ENCODE assay signal across 8 cellular contexts in genomic region chr12:75658826-75659823, GRCh38.
DNase-seq lines count a peak whose midpoint lies in the region; ATAC-seq, FAIRE-seq and TF ChIP-seq lines count a peak whose summit lies in the region.

No MANE protein-coding gene starts in this region.

- no peaks in the 10 kb centered on the region for H3K27me3 ChIP-seq in SJCRH30
- H3K27me3 ChIP-seq in uterus = no peaks in the 10 kb centered on the region
- H3K27me3 ChIP-seq in small intestine (ENCODE audit: control insufficient read depth in 2 of 2, insufficient read depth in 2 of 2, low read length in 2 of 2) = no peaks in the 10 kb centered on the region

- H3K9me3 ChIP-seq in SJCRH30 (replicated peaks) = no peaks in the 10 kb centered on the region
- H3K9me3 ChIP-seq in uterus = no peaks in the 10 kb centered on the region
- no peaks in the 10 kb centered on the region for H3K9me3 ChIP-seq in small intestine (ENCODE audit: control insufficient read depth, low read depth)

- TF ChIP-seq POLR2A in uterus (IDR thresholded peaks at IDR 0.05) = no peak

- TF ChIP-seq CTCF in fibroblast of mammary gland (conservative IDR thresholded peaks at IDR 0.05; ENCODE audit: control insufficient read depth, insufficient read depth, low read depth, low read length) = no peak
- no peak for TF ChIP-seq CTCF in uterus (IDR thresholded peaks at IDR 0.05)

- ATAC-seq in left ventricle myocardium superior = no peak

- 68 to 79% (median 68%) methylated on average over 10 of the region's 10 CpGs for WGBS in small intestine, 3 donors

- DNase-seq in stimulated activated CD4-positive, alpha-beta T cell treated with anti-CD3 and anti-CD28 coated beads, Interleukin-15, amount 100 ng/mL, for 24 hours = peak; percentile 35
- DNase-seq in stimulated activated CD4-positive, alpha-beta T cell treated with anti-CD3 and anti-CD28 coated beads, Interleukin-4, amount 100 ng/mL, for 1 hour = no peak
- DNase-seq in SJCRH30 (peak; percentile 30 to 79), fibroblast of mammary gland (ENCODE audit: low read depth) (peak; percentile 88), uterus (peak in 1 of 2 donors; percentile 57), left ventricle myocardium superior (no peak), small intestine (no peak), GM19239 (ENCODE audit: insufficient read length, low spot score) (no peak)

- FAIRE-seq in small intestine (lab: Jason Lieb, UNC) (no peak), GM19239 (lab: Jason Lieb, UNC) (no peak)

- peak overlapping the region; percentile 69 for H3K27ac ChIP-seq in SJCRH30
- peak overlapping the region; percentile 54 to 81 for H3K27ac ChIP-seq in uterus
- no peak overlapping the region for H3K27ac ChIP-seq in small intestine (ENCODE audit: low read depth in 1 of 2, low read length in 1 of 2)

- H3K36me3 ChIP-seq in SJCRH30 (no peaks in the 10 kb centered on the region), uterus (no peaks in the 10 kb centered on the region), small intestine (ENCODE audit: control insufficient read depth in 2 of 2, insufficient read depth in 2 of 2, low read length in 2 of 2) (no peaks in the 10 kb centered on the region)

- H3K4me3 ChIP-seq in SJCRH30 (peak overlapping the region; percentile 38), fibroblast of mammary gland (ENCODE audit: control insufficient read depth, low read depth, low read length) (no peak overlapping the region), uterus (no peak overlapping the region), small intestine (ENCODE audit: low read depth in 1 of 2, low read length in 2 of 2) (no peak overlapping the region)

- H3K4me1 ChIP-seq in SJCRH30 (peaks cover 27% of the 10 kb centered on the region), uterus (no peaks in the 10 kb centered on the region), small intestine (ENCODE audit: control insufficient read depth in 2 of 2, insufficient read depth in 1 of 2, low read depth in 1 of 2, low read length in 1 of 2) (no peaks in the 10 kb centered on the region)

- intact Hi-C loops in uterus (cut with DNase I; ENCODE audit: low total_unique reads) = no loop called here
- intact Hi-C loops in left ventricle myocardium superior (cut with micrococcal nuclease) = no loop called here

Comparison
In these comparisons a context has a peak if more than half of its experiments do, and no peak if none do; other contexts are left out.
1. DNase-seq: peak in stimulated activated CD4-positive, alpha-beta T cell treated with anti-CD3 and anti-CD28 coated beads, Interleukin-15, amount 100 ng/mL, for 24 hours (single experiment), SJCRH30 (2 of 2) and fibroblast of mammary gland (single experiment); none in stimulated activated CD4-positive, alpha-beta T cell treated with anti-CD3 and anti-CD28 coated beads, Interleukin-4, amount 100 ng/mL, for 1 hour (single experiment), left ventricle myocardium superior (single experiment), small intestine (single experiment) and GM19239 (single experiment).
2. H3K27ac ChIP-seq: peak in SJCRH30 (single experiment) and uterus (2 of 2); none in small intestine (0 of 2).